ENCODE assay signal across 7 cellular contexts in genomic region chr10:32979719-32980118, GRCh38. TPM values are rescaled to one million over a fixed set of nuclear protein-coding genes. Genes with fewer than 3 reads are reported as not detected.
A peak's percentile ranks its signal among the peaks of the same experiment; 100 is the strongest.
DNase-seq lines count a peak whose midpoint lies in the region; ATAC-seq and TF ChIP-seq lines count a peak whose summit lies in the region.
"Not testable (repeated sequence)": the region's sequence is repeated elsewhere in the genome, so short reads cannot be mapped to it uniquely, and the experiment has no call there.

No MANE protein-coding gene starts in this region.

- not testable (repeated sequence) for H4K20me1 ChIP-seq in Loucy (ENCODE audit: insufficient read depth, low read length, poor library complexity, severe bottlenecking); fibroblast of lung (ENCODE audit: control insufficient read depth, extremely low read depth, insufficient read depth, low read length)

- H3F3A ChIP-seq in Loucy (ENCODE audit: low read depth), result peaks cover 21% of the 10 kb centered on the region; the same call in 1 of the 2 replicates

- H3K79me2 ChIP-seq in Loucy (ENCODE audit: insufficient read depth, low read length); fibroblast of lung (ENCODE audit: control insufficient read depth, insufficient read depth, low read length); parathyroid adenoma: not testable (repeated sequence)

- TF ChIP-seq CTCF in CD8-positive, alpha-beta T cell (IDR thresholded peaks at IDR 0.05); Loucy (conservative IDR thresholded peaks at IDR 0.05; ENCODE audit: low read length); VCaP (conservative IDR thresholded peaks at IDR 0.05); body of pancreas (IDR thresholded peaks at IDR 0.05); fibroblast of lung (conservative IDR thresholded peaks at IDR 0.05 in 1 of 2, IDR thresholded peaks at IDR 0.05 in 1 of 2; ENCODE audit: low read depth in 1 of 2, low read length in 2 of 2); parathyroid adenoma (IDR thresholded peaks at IDR 0.05): not testable (repeated sequence)

- not testable (repeated sequence) for H3K27me3 Mint-ChIP-seq in CD8-positive, alpha-beta T cell (ENCODE audit: low read depth)

- not testable (repeated sequence) for H3K27ac ChIP-seq in CD8-positive, alpha-beta T cell (ENCODE audit: low read depth, low read length)
- H3K27ac ChIP-seq in VCaP (peak overlapping the region; percentile 93), body of pancreas (peak overlapping the region in 3 of 4 donors; percentile 84 to 97 (median 94)), fibroblast of lung (ENCODE audit: insufficient read depth, low read length) (peak overlapping the region; percentile 98), mesenchymal stem cell (ENCODE audit: low read length, poor library complexity, severe bottlenecking) (peak overlapping the region; percentile 99), parathyroid adenoma (peak overlapping the region; percentile 94)

- H2BK5ac ChIP-seq in mesenchymal stem cell (ENCODE audit: low read depth, low read length, poor library complexity, severe bottlenecking), result not testable (repeated sequence)

- H4K91ac ChIP-seq in mesenchymal stem cell (ENCODE audit: low read length), result not testable (repeated sequence)

- not testable (repeated sequence) for H3K9me3 ChIP-seq in CD8-positive, alpha-beta T cell (ENCODE audit: low read length); Loucy (ENCODE audit: insufficient read depth, low read depth, low read length); body of pancreas; fibroblast of lung (ENCODE audit: control insufficient read depth, insufficient read depth, low read depth, low read length); mesenchymal stem cell (ENCODE audit: control insufficient read depth, low read length); parathyroid adenoma (ENCODE audit: control insufficient read depth, low read length)

- not testable (repeated sequence) for H2BK12ac ChIP-seq in mesenchymal stem cell (ENCODE audit: low read length in 2 of 2)

- peaks cover 25% of the 10 kb centered on the region for H3K4me1 ChIP-seq in CD8-positive, alpha-beta T cell (ENCODE audit: insufficient read depth, low read length)
- peaks cover 50% of the 10 kb centered on the region for H3K4me1 ChIP-seq in Loucy (ENCODE audit: insufficient read depth, low read length, poor library complexity, severe bottlenecking)
- peaks cover 37% of the 10 kb centered on the region for H3K4me1 ChIP-seq in body of pancreas
- peaks cover 34% of the 10 kb centered on the region for H3K4me1 ChIP-seq in fibroblast of lung (ENCODE audit: control insufficient read depth, extremely low read depth, insufficient read depth, low read length)
- peaks cover 13% of the 10 kb centered on the region for H3K4me1 ChIP-seq in mesenchymal stem cell (ENCODE audit: control insufficient read depth, insufficient read depth, low read depth, low read length)
- not testable (repeated sequence) for H3K4me1 ChIP-seq in parathyroid adenoma

- H3K9me2 ChIP-seq in Loucy (replicated peaks; ENCODE audit: low read depth, low read length), result not testable (repeated sequence)

- H3K18ac ChIP-seq in mesenchymal stem cell (ENCODE audit: low read depth in 1 of 2, low read length in 2 of 2), result not testable (repeated sequence)

- 91 to 94% methylated on average over 14 of the region's 14 CpGs for WGBS in body of pancreas, 2 donors
- 77% methylated on average over 10 of the region's 14 CpGs for WGBS in mesenchymal stem cell

- not testable (repeated sequence) for H3K36me3 Mint-ChIP-seq in CD8-positive, alpha-beta T cell

- not testable (repeated sequence) for H3K4me3 ChIP-seq in CD8-positive, alpha-beta T cell (ENCODE audit: low read depth, low read length); body of pancreas; fibroblast of lung (replicated peaks in 1 of 4; ENCODE audit: control extremely low read depth in 1 of 4, insufficient read depth in 1 of 4, low read depth in 3 of 4, low read length in 4 of 4); mesenchymal stem cell (ENCODE audit: insufficient read depth in 1 of 2, low read depth in 1 of 2, low read length in 2 of 2); parathyroid adenoma (ENCODE audit: low read depth, low read length)
- H3K4me3 ChIP-seq in Loucy (ENCODE audit: low read length, poor library complexity, severe bottlenecking), result peak overlapping the region; percentile 72

- not testable (repeated sequence) for H3K27ac Mint-ChIP-seq in CD8-positive, alpha-beta T cell

- H3K27me3 ChIP-seq in CD8-positive, alpha-beta T cell (ENCODE audit: insufficient read depth, low read length); Loucy (ENCODE audit: insufficient read depth, low read length, poor library complexity, severe bottlenecking); body of pancreas; fibroblast of lung (ENCODE audit: control insufficient read depth, insufficient read depth, low read length); mesenchymal stem cell (ENCODE audit: control insufficient read depth in 1 of 2, insufficient read depth in 1 of 2, low read length in 2 of 2); parathyroid adenoma (ENCODE audit: control insufficient read depth, insufficient read depth, low read length): not testable (repeated sequence)

- not testable (repeated sequence) for H2AFZ ChIP-seq in Loucy (ENCODE audit: low read length); fibroblast of lung (ENCODE audit: low read length); mesenchymal stem cell (ENCODE audit: low read depth, low read length)
- H2AFZ ChIP-seq in parathyroid adenoma, result peak overlapping the region; percentile 91

- CTCF ChIA-PET in CD8-positive, alpha-beta T cell (lab: Charles Lee), result interaction anchor here (1.2 to 2.5 kb wide), 3 partner anchors 22 to 29 kb away, joined by 3 to 12 read pairs (median 4); no protein-coding TSS in a partner anchor

- peak overlapping the region; percentile 47 for H2AK5ac ChIP-seq in mesenchymal stem cell (ENCODE audit: low read length, severe bottlenecking)

- not testable (repeated sequence) for H2BK120ac ChIP-seq in mesenchymal stem cell (ENCODE audit: low read depth, low read length)

- not testable (repeated sequence) for ATAC-seq in CD8-positive, alpha-beta T cell; body of pancreas

- peak overlapping the region; percentile 55 for H3K4me3 Mint-ChIP-seq in CD8-positive, alpha-beta T cell

- POLR2A ChIA-PET in CD8-positive, alpha-beta T cell (lab: Charles Lee), result interaction anchor here (1.1 to 1.5 kb wide), 6 partner anchors 8 to 725 kb away, joined by 3 to 5 read pairs (median 4); no protein-coding TSS in a partner anchor

- not testable (repeated sequence) for H3K4ac ChIP-seq in mesenchymal stem cell (ENCODE audit: low read depth in 1 of 2, low read length in 2 of 2)

- H4K8ac ChIP-seq in mesenchymal stem cell (ENCODE audit: low read length), result peak overlapping the region; percentile 31

- TF ChIP-seq POLR2A in body of pancreas (IDR thresholded peaks at IDR 0.05), result not testable (repeated sequence)

- not testable (repeated sequence) for H3K14ac ChIP-seq in mesenchymal stem cell (ENCODE audit: low read length in 2 of 2)

- H3K9me3 Mint-ChIP-seq in CD8-positive, alpha-beta T cell, result not testable (repeated sequence)

- DNase-seq in CD8-positive, alpha-beta T cell; body of pancreas; fibroblast of lung (ENCODE audit: low read depth in 2 of 2); mesenchymal stem cell: not testable (repeated sequence)

- not testable (repeated sequence) for H3K23ac ChIP-seq in mesenchymal stem cell (ENCODE audit: low read length in 2 of 2)

- H3K79me1 ChIP-seq in mesenchymal stem cell (replicated peaks; ENCODE audit: low read length, poor library complexity, severe bottlenecking), result not testable (repeated sequence)

- peak overlapping the region; percentile 69 for H3K9ac ChIP-seq in Loucy (ENCODE audit: low read depth, low read length, poor library complexity, severe bottlenecking)
- H3K9ac ChIP-seq in fibroblast of lung (ENCODE audit: insufficient read depth, low read length); parathyroid adenoma: not testable (repeated sequence)
- peak overlapping the region; percentile 97 for H3K9ac ChIP-seq in mesenchymal stem cell (ENCODE audit: low read length)

- intact Hi-C loops in CD8-positive, alpha-beta T cell (cut with DNase I, micrococcal nuclease), result loop anchor here (1.0 to 5.0 kb wide), 5 partner anchors 21 to 168 kb away; partner anchors contain the start of gene ITGB1 (in 2 of the 2)
- intact Hi-C loops in body of pancreas (cut with DNase I), result not testable (repeated sequence)

- not testable (repeated sequence) for H3K36me3 ChIP-seq in CD8-positive, alpha-beta T cell (ENCODE audit: insufficient read depth, low read length); Loucy (ENCODE audit: insufficient read depth, low read length); body of pancreas (replicated peaks in 1 of 2; ENCODE audit: insufficient read depth in 1 of 2, low read depth in 2 of 2); fibroblast of lung (ENCODE audit: control insufficient read depth, insufficient read depth, low read length); mesenchymal stem cell (ENCODE audit: control insufficient read depth in 1 of 2, insufficient read depth in 2 of 2, low read depth in 1 of 2, low read length in 2 of 2); parathyroid adenoma (ENCODE audit: control insufficient read depth, insufficient read depth, low read length)

- peaks cover 34% of the 10 kb centered on the region for H3K4me1 Mint-ChIP-seq in CD8-positive, alpha-beta T cell (ENCODE audit: low read depth)

- H2BK15ac ChIP-seq in mesenchymal stem cell (ENCODE audit: low read depth, poor library complexity, severe bottlenecking), result not testable (repeated sequence)

- H3K4me2 ChIP-seq in Loucy (ENCODE audit: low read depth, low read length, poor library complexity, severe bottlenecking) (peak overlapping the region; percentile 73), fibroblast of lung (ENCODE audit: extremely low read depth, insufficient read depth, low read length) (peak overlapping the region; percentile 81)
- H3K4me2 ChIP-seq in mesenchymal stem cell (ENCODE audit: low read length, poor library complexity, severe bottlenecking); parathyroid adenoma (ENCODE audit: low read length): not testable (repeated sequence)

RNA-seq across cellular contexts. Expression of gene ITGB1, which starts 21.7 kb away (rescaled TPM):
- total RNA-seq in CD8-positive, alpha-beta T cell, result 10 to 100 TPM; 34.2 to 34.5 TPM
- total RNA-seq in body of pancreas (100 to 1,000 TPM; 164 to 259 TPM), fibroblast of lung (2,456 and 2,693 TPM in 2 replicates)
- polyA plus RNA-seq in fibroblast of lung, result 1,736 and 3,450 TPM in 2 replicates
- 1,173 and 2,065 TPM in 2 replicates for polyA plus RNA-seq in fibroblast of lung (2012)
- polyA minus RNA-seq in fibroblast of lung (ENCODE audit: low replicate concordance), result 137 and 176 TPM in 2 replicates
- 1,059 TPM for polyA plus RNA-seq in mesenchymal stem cell (2013, experiment 1 of 2)
- 1,073 TPM for polyA plus RNA-seq in mesenchymal stem cell (2013, experiment 2 of 2)
